Comparison of ENCODE assay signal across 1 cellular context in the genomic region with DNA sequence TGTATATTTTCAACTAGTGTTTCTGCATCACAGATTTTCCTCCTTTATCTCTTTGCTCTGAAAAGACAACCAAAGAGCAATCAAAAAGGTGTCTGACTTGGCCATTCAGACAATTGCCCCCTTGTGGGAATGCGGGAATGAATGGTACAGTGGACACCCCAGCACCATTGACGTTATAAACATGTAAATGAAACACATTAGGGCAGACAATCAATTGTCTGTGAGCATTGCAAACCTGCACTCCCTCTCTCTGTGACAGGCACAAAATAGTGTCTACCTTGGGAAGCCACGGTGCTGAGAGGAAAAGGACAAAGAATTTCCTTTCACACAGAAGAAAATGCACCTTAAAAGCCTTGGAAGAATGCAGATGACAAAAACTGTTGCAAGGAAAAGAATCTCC.
TF ChIP-seq lines count a peak whose summit lies in the region.

No MANE protein-coding gene starts in this region.

TF ChIP-seq in endothelial cell of umbilical vein, 7 proteins besides CTCF, POLR2A, EP300 and RAD21 (continued from another document):
- TF ChIP-seq EZH2 (IDR thresholded peaks at IDR 0.05; ENCODE audit: borderline replicate concordance, low read depth, low read length, severe bottlenecking) (no peak), POLR2AphosphoS5 (IDR thresholded peaks at IDR 0.05; ENCODE audit: insufficient read depth, low read depth, low read length) (no peak)
TF ChIP-seq in endothelial cell of umbilical vein: peak in this region for 0.
